In genomic region chr4:14743601-14744000, GRCh38 we compare ENCODE assay signal across 24 cellular contexts.
"Had no signal": no experiment of that assay in that cellular context is flagged by ENCODE, and none has a peak within 500 bp of the region (broad histone marks: within the 10 kb centered on the region; RNA-seq: fewer than 3 reads in every experiment).

No MANE protein-coding gene starts in this region.

- H3K9me3 Mint-ChIP-seq: activated naive CD4-positive, alpha-beta T cell treated with anti-CD3 and anti-CD28 coated beads, Interleukin-2, amount 50 U/mL, for 72 hours; activated T-cell treated with anti-CD3 and anti-CD28 coated beads, Interleukin-2, amount 50 U/mL, for 72 hours; endodermal cell; nephron progenitor cell; stimulated activated naive CD8-positive, alpha-beta T cell treated with anti-CD3 and anti-CD28 coated beads, Interleukin-15, Interleukin-2, amounts not matched to agents 100 ng/mL and 50 ng/mL, for 24 hours had no signal

- H3K4me1 Mint-ChIP-seq: nephron progenitor cell had no signal

- ATAC-seq: activated naive CD4-positive, alpha-beta T cell treated with anti-CD3 and anti-CD28 coated beads, Interleukin-2, amount 50 U/mL, for 72 hours; activated T-cell treated with anti-CD3 and anti-CD28 coated beads, Interleukin-2, amount 50 U/mL, for 72 hours; body of pancreas; gastroesophageal sphincter; heart right ventricle had no signal

- H3K36me3 Mint-ChIP-seq: activated naive CD4-positive, alpha-beta T cell treated with anti-CD3 and anti-CD28 coated beads, Interleukin-2, amount 50 U/mL, for 72 hours had no signal

- H3K27me3 ChIP-seq: body of pancreas, colonic mucosa, gastroesophageal sphincter, heart right ventricle, right atrium auricular region, suprapubic skin, vagina had no signal

- H3K9me3 ChIP-seq: body of pancreas, colonic mucosa, gastroesophageal sphincter, heart right ventricle, left ventricle myocardium inferior, prostate gland, right atrium auricular region, suprapubic skin, vagina had no signal

- H3K27ac ChIP-seq: body of pancreas, colonic mucosa, epithelial cell of prostate, gastroesophageal sphincter, heart right ventricle, left ventricle myocardium inferior, prostate gland, right atrium auricular region, suprapubic skin, vagina, WERI-Rb-1 had no signal

- H3K4me3 ChIP-seq: body of pancreas, colonic mucosa, gastroesophageal sphincter, heart right ventricle, left ventricle myocardium inferior, prostate gland, right atrium auricular region, suprapubic skin, vagina had no signal

- H3K4me1 ChIP-seq: body of pancreas, colonic mucosa, gastroesophageal sphincter, prostate gland, right atrium auricular region, vagina had no signal

- H3K27ac Mint-ChIP-seq: activated naive CD4-positive, alpha-beta T cell treated with anti-CD3 and anti-CD28 coated beads, Interleukin-2, amount 50 U/mL, for 72 hours; activated T-cell treated with anti-CD3 and anti-CD28 coated beads, Interleukin-2, amount 50 U/mL, for 72 hours; endodermal cell; nephron progenitor cell; stimulated activated naive CD8-positive, alpha-beta T cell treated with anti-CD3 and anti-CD28 coated beads, Interleukin-15, Interleukin-2, amounts not matched to agents 100 ng/mL and 50 ng/mL, for 24 hours had no signal

- DNase-seq: activated CD4-positive, alpha-beta T cell treated with anti-CD3 and anti-CD28 coated beads for 1 hour; activated effector memory CD4-positive, alpha-beta T cell treated with anti-CD3 and anti-CD28 coated beads, Interleukin-2, amount 50 U/mL, for 16 hours; activated T-cell treated with anti-CD3 and anti-CD28 coated beads, Interleukin-2, amount 50 U/mL, for 72 hours; body of pancreas; central memory CD4-positive, alpha-beta T cell; colonic mucosa; endodermal cell; heart right ventricle; kidney glomerular epithelial cell; left ventricle myocardium inferior; mammary epithelial cell; midbrain; nephron progenitor cell; occipital lobe; T-helper 2 cell; WERI-Rb-1 had no signal

- H3K4me3 Mint-ChIP-seq: activated T-cell treated with anti-CD3 and anti-CD28 coated beads, Interleukin-2, amount 50 U/mL, for 72 hours; endodermal cell; nephron progenitor cell; stimulated activated naive CD8-positive, alpha-beta T cell treated with anti-CD3 and anti-CD28 coated beads, Interleukin-15, Interleukin-2, amounts not matched to agents 100 ng/mL and 50 ng/mL, for 24 hours had no signal

- H3K36me3 ChIP-seq: colonic mucosa, gastroesophageal sphincter, heart right ventricle, left ventricle myocardium inferior, prostate gland, right atrium auricular region, suprapubic skin, vagina, WERI-Rb-1 had no signal
